ENCODE assay signal across 8 cellular contexts in genomic region chr19:47094557-47095517, GRCh38. TPM values are rescaled to one million over a fixed set of nuclear protein-coding genes. Genes with fewer than 3 reads are reported as not detected.
DNase-seq lines count a peak whose midpoint lies in the region; ATAC-seq and TF ChIP-seq lines count a peak whose summit lies in the region.

No MANE protein-coding gene starts in this region.

- H3K4me1 ChIP-seq in endodermal cell (ENCODE audit: control insufficient read depth, insufficient read depth, low read length) = no peaks in the 10 kb centered on the region
- H3K4me1 ChIP-seq in skeletal muscle tissue (ENCODE audit: control insufficient read depth in 3 of 3, insufficient read depth in 3 of 3, low read length in 3 of 3) = peaks cover 50 to 58% (median 54%) of the 10 kb centered on the region in 3 donors
- no peaks in the 10 kb centered on the region for H3K4me1 ChIP-seq in Karpas-422 (ENCODE audit: low read length)

- peak overlapping the region; percentile 24 for H3K27ac ChIP-seq in endodermal cell (ENCODE audit: low read depth, low read length)
- H3K27ac ChIP-seq in skeletal muscle tissue (ENCODE audit: low read depth, low read length) = peak overlapping the region; percentile 71
- H3K27ac ChIP-seq in Karpas-422 (ENCODE audit: low read length) = no peak overlapping the region

- no peak overlapping the region for H3K9ac ChIP-seq in endodermal cell (ENCODE audit: extremely low read depth, low read length, poor library complexity, severe bottlenecking)
- H3K9ac ChIP-seq in skeletal muscle tissue (ENCODE audit: low read depth in 1 of 3, low read length in 3 of 3) = peak overlapping the region; percentile 1 to 41 (median 19)
- no peak overlapping the region for H3K9ac ChIP-seq in Karpas-422 (ENCODE audit: low read length)

- H3K9me3 ChIP-seq in endodermal cell (ENCODE audit: control insufficient read depth, low read length) (no peaks in the 10 kb centered on the region), skeletal muscle tissue (ENCODE audit: control insufficient read depth in 3 of 3, low read length in 3 of 3) (no peaks in the 10 kb centered on the region), Karpas-422 (ENCODE audit: low read length) (no peaks in the 10 kb centered on the region)

- peak overlapping the region; percentile 91 for H3K4me3 Mint-ChIP-seq in T-helper 2 cell treated with Interferon-gamma antibody and Interleukin-4, amounts not matched to agents 5 μg/mL and 100 μg/mL, for 36 hours
- no peak overlapping the region for H3K4me3 Mint-ChIP-seq in endodermal cell

- H3K27ac Mint-ChIP-seq in T-helper 2 cell treated with Interferon-gamma antibody and Interleukin-4, amounts not matched to agents 5 μg/mL and 100 μg/mL, for 36 hours = peak overlapping the region; percentile 95
- H3K27ac Mint-ChIP-seq in endodermal cell = peak overlapping the region; percentile 18

- TF ChIP-seq CTCF in GM12864 (IDR thresholded peaks at IDR 0.05; ENCODE audit: low read depth, low read length, missing control alignments) = no peak
- TF ChIP-seq CTCF in endodermal cell (conservative IDR thresholded peaks at IDR 0.05) = no peak

- H3K9me3 Mint-ChIP-seq in T-helper 2 cell treated with Interferon-gamma antibody and Interleukin-4, amounts not matched to agents 5 μg/mL and 100 μg/mL, for 36 hours = no peaks in the 10 kb centered on the region
- no peaks in the 10 kb centered on the region for H3K9me3 Mint-ChIP-seq in endodermal cell

- H3K79me2 ChIP-seq in Karpas-422 (ENCODE audit: low read length) = peaks cover 83% of the 10 kb centered on the region

- H4K20me1 ChIP-seq in Karpas-422 (ENCODE audit: insufficient read depth, low read depth, low read length) = peaks cover 43% of the 10 kb centered on the region

- H3K27me3 ChIP-seq in endodermal cell (ENCODE audit: control insufficient read depth, insufficient read depth, low read length, poor library complexity, severe bottlenecking) = no peaks in the 10 kb centered on the region
- H3K27me3 ChIP-seq in skeletal muscle tissue (ENCODE audit: control insufficient read depth in 3 of 3, insufficient read depth in 3 of 3, low read length in 3 of 3) = no peaks in the 10 kb centered on the region
- H3K27me3 ChIP-seq in Karpas-422 (ENCODE audit: low read length) = no peaks in the 10 kb centered on the region

- peak overlapping the region; percentile 4; the same call in 1 of the 2 replicates for H3K4me3 ChIP-seq in GM12864 (ENCODE audit: low read depth, low read length)
- H3K4me3 ChIP-seq in endodermal cell (ENCODE audit: low read length) = no peak overlapping the region
- no peak overlapping the region for H3K4me3 ChIP-seq in skeletal muscle tissue (ENCODE audit: low read length in 3 of 3)
- H3K4me3 ChIP-seq in Karpas-422 (ENCODE audit: low read length) = no peak overlapping the region

- H3K4me1 Mint-ChIP-seq in T-helper 2 cell treated with Interferon-gamma antibody and Interleukin-4, amounts not matched to agents 5 μg/mL and 100 μg/mL, for 36 hours (ENCODE audit: low read depth) = peaks cover 60% of the 10 kb centered on the region
- peaks cover 19% of the 10 kb centered on the region for H3K4me1 Mint-ChIP-seq in endodermal cell

- no peaks in the 10 kb centered on the region for H3K9me2 ChIP-seq in Karpas-422 (replicated peaks; ENCODE audit: insufficient read depth, low read length)

- no peaks in the 10 kb centered on the region for H3K27me3 Mint-ChIP-seq in T-helper 2 cell treated with Interferon-gamma antibody and Interleukin-4, amounts not matched to agents 5 μg/mL and 100 μg/mL, for 36 hours (ENCODE audit: low read depth)
- H3K27me3 Mint-ChIP-seq in endodermal cell (ENCODE audit: insufficient read depth) = no peaks in the 10 kb centered on the region

- ATAC-seq in GM21723 (IDR thresholded peaks at IDR 0.05; ENCODE audit: unreplicated experiment) = no peak

- no peak for DNase-seq in GM12864 (ENCODE audit: low read depth)
- peak; percentile 74 for DNase-seq in T-helper 2 cell treated with Interferon-gamma antibody and Interleukin-4, amounts not matched to agents 5 μg/mL and 100 μg/mL, for 36 hours (ENCODE audit: low spot score)
- DNase-seq in endodermal cell = peak; percentile 34
- no peak for DNase-seq in NCI-H2196 (lab: John Stamatoyannopoulos, UW; ENCODE audit: unreplicated experiment)
- no peak for DNase-seq in dedifferentiated amniotic fluid mesenchymal stem cell (ENCODE audit: extremely low spot score)
- no peak for DNase-seq in Karpas-422

- peaks cover 47% of the 10 kb centered on the region for H3K36me3 Mint-ChIP-seq in T-helper 2 cell treated with Interferon-gamma antibody and Interleukin-4, amounts not matched to agents 5 μg/mL and 100 μg/mL, for 36 hours (ENCODE audit: low read depth)
- H3K36me3 Mint-ChIP-seq in endodermal cell (ENCODE audit: low read depth) = peaks cover 44% of the 10 kb centered on the region

- H2AFZ ChIP-seq in Karpas-422 (ENCODE audit: low read length) = no peak overlapping the region

- H3K36me3 ChIP-seq in endodermal cell (ENCODE audit: control insufficient read depth, insufficient read depth, low read length) = peaks cover 58% of the 10 kb centered on the region
- peaks cover 12 to 19% (median 19%) of the 10 kb centered on the region in 3 donors for H3K36me3 ChIP-seq in skeletal muscle tissue (ENCODE audit: control insufficient read depth in 3 of 3, insufficient read depth in 3 of 3, low read length in 3 of 3)
- H3K36me3 ChIP-seq in Karpas-422 (ENCODE audit: insufficient read depth, low read length) = peaks cover 43% of the 10 kb centered on the region

- no peak overlapping the region for H3K4me2 ChIP-seq in Karpas-422 (ENCODE audit: low read depth, low read length, poor library complexity, severe bottlenecking)

- WGBS in endodermal cell (ENCODE audit: insufficient coverage in 1 of 2, insufficient read length in 1 of 2), 2 experiments = 93 to 95% methylated on average over 6 to 15 of the region's 15 CpGs

RNA-seq across cellular contexts. Expression of gene ZC3H4, which starts 18.7 kb away (rescaled TPM):
- total RNA-seq in endodermal cell (10 to 100 TPM; 64.9 to 82.5 TPM), skeletal muscle tissue (14.6 TPM)
- polyA plus RNA-seq in endodermal cell (2013, experiment 1 of 2) = 23.7 TPM
- 23.5 TPM for polyA plus RNA-seq in endodermal cell (2013, experiment 2 of 2)
- total RNA-seq in Karpas-422 (2014; rRNA removed; shearing (Covaris generic); ENCODE audit: low replicate concordance) = 13.0 and 29.4 TPM in 2 replicates

RNA-seq across cellular contexts. Expression of gene SAE1, which starts 35.8 kb away (rescaled TPM):
- total RNA-seq in endodermal cell (100 to 1,000 TPM; 187 to 240 TPM), skeletal muscle tissue (71.0 TPM)
- polyA plus RNA-seq in endodermal cell (2013, experiment 1 of 2) = 185 TPM
- 176 TPM for polyA plus RNA-seq in endodermal cell (2013, experiment 2 of 2)
- 47.5 and 83.0 TPM in 2 replicates for total RNA-seq in Karpas-422 (2014; rRNA removed; shearing (Covaris generic); ENCODE audit: low replicate concordance)

RNA-seq across cellular contexts. Expression of gene TMEM160, which starts 46.4 kb away (rescaled TPM):
- total RNA-seq in endodermal cell (10 to 100 TPM; 61.8 to 69.5 TPM), skeletal muscle tissue (9.4 TPM)
- 44.2 TPM for polyA plus RNA-seq in endodermal cell (2013, experiment 1 of 2)
- 34.1 TPM for polyA plus RNA-seq in endodermal cell (2013, experiment 2 of 2)
- 35.8 and 67.5 TPM in 2 replicates for total RNA-seq in Karpas-422 (2014; rRNA removed; shearing (Covaris generic); ENCODE audit: low replicate concordance)

Comparison
In these comparisons a context has a peak if more than half of its experiments do, and no peak if none do; other contexts are left out.
1. DNase-seq: peak in T-helper 2 cell treated with Interferon-gamma antibody and Interleukin-4, amounts not matched to agents 5 μg/mL and 100 μg/mL, for 36 hours (single experiment) and endodermal cell (single experiment); none in GM12864 (single experiment), NCI-H2196 (single experiment), dedifferentiated amniotic fluid mesenchymal stem cell (single experiment) and Karpas-422 (single experiment).
2. H3K9ac ChIP-seq: peak in skeletal muscle tissue (3 of 3); none in endodermal cell (single experiment) and Karpas-422 (single experiment).